In genomic region chr12:58905422-58905821, GRCh38 we compare ENCODE assay signal across 8 cellular contexts.
"Had no signal": no experiment of that assay in that cellular context is flagged by ENCODE, and none has a peak within 500 bp of the region (broad histone marks: within the 10 kb centered on the region; RNA-seq: fewer than 3 reads in every experiment).

No MANE protein-coding gene starts in this region.

- H3K27ac Mint-ChIP-seq: H9 had no signal

- H3K4me2 ChIP-seq: KMS-11 had no signal

- H3K4me3 Mint-ChIP-seq: H9 had no signal

- DNase-seq: GM23248, GOT3, H9, HCEC 1CT, KBM-7 had no signal

- H3K4me3 ChIP-seq: GM23248 had no signal

- FAIRE-seq: H54, HTR-8/SVneo had no signal

- H2AFZ ChIP-seq: GM23248 had no signal

- H3K27ac ChIP-seq: GM23248, KMS-11 had no signal

- H3K9ac ChIP-seq: GM23248, KMS-11 had no signal
